In genomic region chr18:54031243-54031642, GRCh38 we compare ENCODE assay signal across 17 cellular contexts.
A peak's percentile ranks its signal among the peaks of the same experiment; 100 is the strongest.
DNase-seq lines count a peak whose midpoint lies in the region; ATAC-seq and TF ChIP-seq lines count a peak whose summit lies in the region.
"Had no signal": no experiment of that assay in that cellular context is flagged by ENCODE, and none has a peak within 500 bp of the region (broad histone marks: within the 10 kb centered on the region; RNA-seq: fewer than 3 reads in every experiment).

No MANE protein-coding gene starts in this region.

- no peak overlapping the region for H4K5ac ChIP-seq in IMR-90 (ENCODE audit: low read depth, low read length)

- H3K4me3 Mint-ChIP-seq in neural progenitor cell: no peak overlapping the region
- H3K4me3 Mint-ChIP-seq: CD8-positive, alpha-beta memory T cell; GM23338 had no signal

- TF ChIP-seq RAD21 in IMR-90 (IDR thresholded peaks at IDR 0.05; ENCODE audit: low read length): no peak

- no peak overlapping the region for H2BK15ac ChIP-seq in IMR-90 (ENCODE audit: low read depth, low read length)

- H3K9me1 ChIP-seq in IMR-90 (ENCODE audit: insufficient read depth, low read length): no peaks in the 10 kb centered on the region

- dilution Hi-C loops in IMR-90 (cut with HindIII; ENCODE audit: low sequenced_read_pairs, unreplicated experiment): no loop called here

- peaks cover 5% of the 10 kb centered on the region; the same call in 1 of the 2 replicates for H3K9me3 ChIP-seq in IMR-90 (ENCODE audit: control insufficient read depth, insufficient read depth, low read length)
- no peaks in the 10 kb centered on the region for H3K9me3 ChIP-seq in left ventricle myocardium inferior (replicated peaks)
- no peaks in the 10 kb centered on the region for H3K9me3 ChIP-seq in neural progenitor cell (ENCODE audit: low read depth)
- H3K9me3 ChIP-seq: BLaER1, Caco-2 had no signal

- H3K4me1 ChIP-seq in IMR-90 (ENCODE audit: control insufficient read depth, insufficient read depth, low read length) (no peaks in the 10 kb centered on the region), left ventricle myocardium inferior (peaks cover 37% of the 10 kb centered on the region), neural progenitor cell (no peaks in the 10 kb centered on the region)
- H3K4me1 ChIP-seq: BLaER1, Caco-2 had no signal

- peak overlapping the region; percentile 21 for H3K27ac Mint-ChIP-seq in neural progenitor cell
- H3K27ac Mint-ChIP-seq: CD8-positive, alpha-beta memory T cell; GM23338 had no signal

- H3K36me3 Mint-ChIP-seq in neural progenitor cell: no peaks in the 10 kb centered on the region
- H3K36me3 Mint-ChIP-seq: CD8-positive, alpha-beta memory T cell had no signal

- H2BK20ac ChIP-seq in IMR-90 (ENCODE audit: low read depth, low read length): no peak overlapping the region

- H3K18ac ChIP-seq in IMR-90 (ENCODE audit: low read depth, low read length): no peak overlapping the region

- no peak overlapping the region for H3K14ac ChIP-seq in IMR-90 (replicated peaks; ENCODE audit: low read depth, low read length)

- no peaks in the 10 kb centered on the region for H3K79me1 ChIP-seq in IMR-90 (ENCODE audit: low read depth in 1 of 2, low read length in 2 of 2)

- no peak overlapping the region for H3K27ac ChIP-seq in IMR-90 (ENCODE audit: insufficient read depth, low read length)
- H3K27ac ChIP-seq in left ventricle myocardium inferior (replicated peaks): peak overlapping the region; percentile 18
- H3K27ac ChIP-seq in neural progenitor cell: no peak overlapping the region
- H3K27ac ChIP-seq: 22Rv1, BLaER1 had no signal

- no peak overlapping the region for H2AK9ac ChIP-seq in IMR-90 (replicated peaks; ENCODE audit: low read depth, low read length, poor library complexity)

- no peak overlapping the region for H2AK5ac ChIP-seq in IMR-90 (ENCODE audit: low read depth, low read length)

- H3K36me3 ChIP-seq in IMR-90 (ENCODE audit: control insufficient read depth, insufficient read depth, low read length) (no peaks in the 10 kb centered on the region), left ventricle myocardium inferior (no peaks in the 10 kb centered on the region), neural progenitor cell (no peaks in the 10 kb centered on the region)
- H3K36me3 ChIP-seq: BLaER1 had no signal

- TF ChIP-seq POLR2A in IMR-90 (IDR thresholded peaks at IDR 0.05; ENCODE audit: low read depth, low read length): no peak

- no peak overlapping the region for H3K23ac ChIP-seq in IMR-90 (ENCODE audit: low read depth, low read length)

- H3K9ac ChIP-seq in IMR-90 (ENCODE audit: low read depth, low read length): no peak overlapping the region
- H3K9ac ChIP-seq in neural progenitor cell: no peak overlapping the region
- H3K9ac ChIP-seq: BLaER1 had no signal

- H3K9me3 Mint-ChIP-seq in neural progenitor cell: no peaks in the 10 kb centered on the region
- H3K9me3 Mint-ChIP-seq: GM23338 had no signal

- H4K91ac ChIP-seq in IMR-90 (ENCODE audit: insufficient read depth, low read depth, low read length): no peak overlapping the region

- H3K4ac ChIP-seq in IMR-90 (ENCODE audit: low read depth, low read length): no peak overlapping the region

- H3K4me3 ChIP-seq in IMR-90 (ENCODE audit: insufficient read depth, low read depth, low read length): no peak overlapping the region
- H3K4me3 ChIP-seq in left ventricle myocardium inferior: no peak overlapping the region
- no peak overlapping the region for H3K4me3 ChIP-seq in neural progenitor cell
- H3K4me3 ChIP-seq: BLaER1, GM12878, GM23338 had no signal

- H3F3A ChIP-seq in neural progenitor cell (ENCODE audit: low read depth): no peaks in the 10 kb centered on the region

- no TSS peak for BruUV-seq in IMR-90 (replicated peaks; lab: Mats Ljungman, UMichigan)

- intact Hi-C loops in IMR-90 (cut with micrococcal nuclease) (no loop called here), left ventricle myocardium inferior (cut with micrococcal nuclease) (no loop called here), sciatic nerve (cut with DNase I) (no loop called here)

- H4K8ac ChIP-seq in IMR-90 (ENCODE audit: low read depth in 2 of 2, low read length in 2 of 2): no peak overlapping the region

- TF ChIP-seq CTCF in IMR-90 (conservative IDR thresholded peaks at IDR 0.05; ENCODE audit: low read depth, low read length) (no peak), left ventricle myocardium inferior (IDR thresholded peaks at IDR 0.05; ENCODE audit: borderline replicate concordance) (no peak), neural progenitor cell (IDR thresholded peaks at IDR 0.05) (no peak)

- H3K4me1 Mint-ChIP-seq in neural progenitor cell: no peaks in the 10 kb centered on the region
- H3K4me1 Mint-ChIP-seq: CD8-positive, alpha-beta memory T cell had no signal

- no peak overlapping the region for H3K56ac ChIP-seq in IMR-90 (ENCODE audit: extremely low read depth, insufficient read depth, low read length)

- DNase-seq in DMS 273 (lab: John Stamatoyannopoulos, UW; ENCODE audit: unreplicated experiment): peak; percentile 13
- no peak for DNase-seq in DMS 273 treated with DMSO at 0.1 percent for 48 hours (lab: John Stamatoyannopoulos, UW)
- DNase-seq in IMR-90: no peak
- DNase-seq in left ventricle myocardium inferior: no peak
- no peak for DNase-seq in neural progenitor cell (ENCODE audit: low spot score)
- DNase-seq in sciatic nerve (ENCODE audit: low spot score): no peak
- no peak for DNase-seq in LoVo (ENCODE audit: low spot score)
- DNase-seq: AML-193; Caco-2; CD8-positive, alpha-beta memory T cell; DMS79; H7 had no signal

- no peak overlapping the region for H2BK120ac ChIP-seq in IMR-90 (ENCODE audit: low read depth, low read length)

- H2AFZ ChIP-seq in IMR-90 (replicated peaks; ENCODE audit: low read length, poor library complexity): no peak overlapping the region
- no peak overlapping the region for H2AFZ ChIP-seq in neural progenitor cell (replicated peaks)
- H2AFZ ChIP-seq: GM23338 had no signal

- H3K4me2 ChIP-seq in IMR-90 (ENCODE audit: low read depth, low read length): no peak overlapping the region
- H3K4me2 ChIP-seq in neural progenitor cell: no peak overlapping the region
- H3K4me2 ChIP-seq: BLaER1, GM23338 had no signal

- POLR2A ChIA-PET in IMR-90 (lab: Charles Lee; ENCODE audit: unreplicated experiment): no interaction called here

- CTCF ChIA-PET in IMR-90 (lab: Yijun Ruan, JAX): no interaction called here

- no peaks in the 10 kb centered on the region for H3K79me2 ChIP-seq in neural progenitor cell (ENCODE audit: low read depth)

- no peak for ATAC-seq in IMR-90 (ENCODE audit: low read depth)
- ATAC-seq in sciatic nerve: no peak
- no peak for ATAC-seq in GM19452 (IDR thresholded peaks at IDR 0.05; ENCODE audit: unreplicated experiment)
- ATAC-seq: GM12878, GM23338 had no signal

- H4K20me1 ChIP-seq in IMR-90 (ENCODE audit: insufficient read depth, low read length) (no peaks in the 10 kb centered on the region), neural progenitor cell (ENCODE audit: low read depth) (no peaks in the 10 kb centered on the region)
- H4K20me1 ChIP-seq: BLaER1 had no signal

- H3K27me3 ChIP-seq in IMR-90 (ENCODE audit: control insufficient read depth, insufficient read depth, low read length): no peaks in the 10 kb centered on the region
- H3K27me3 ChIP-seq in left ventricle myocardium inferior (ENCODE audit: low read depth): no peaks in the 10 kb centered on the region
- no peaks in the 10 kb centered on the region for H3K27me3 ChIP-seq in neural progenitor cell
- H3K27me3 ChIP-seq: BLaER1 had no signal

- no peak overlapping the region for H2BK5ac ChIP-seq in IMR-90 (ENCODE audit: low read depth, low read length, poor library complexity, severe bottlenecking)

- H3K27me3 Mint-ChIP-seq in neural progenitor cell (ENCODE audit: insufficient read depth, low read depth): no peaks in the 10 kb centered on the region

- in situ Hi-C loops in IMR-90 (cut with MboI; ENCODE audit: low sequenced_read_pairs): no loop called here

TF ChIP-seq in IMR-90, 13 proteins besides CTCF, POLR2A, EP300 and RAD21:
- TF ChIP-seq SMC3 (IDR thresholded peaks at IDR 0.05; ENCODE audit: low read depth, low read length) (no peak), CEBPB (IDR thresholded peaks at IDR 0.05; ENCODE audit: low read depth, low read length) (0 out of 2 replicates have a peak, but pooled peaks have one; percentile 12)
